Comparison of ENCODE assay signal across 8 cellular contexts in genomic region chr7:131327049-131327625, GRCh38. TPM values are rescaled to one million over a fixed set of nuclear protein-coding genes. Genes with fewer than 3 reads are reported as not detected.
DNase-seq lines count a peak whose midpoint lies in the region; ATAC-seq and TF ChIP-seq lines count a peak whose summit lies in the region.

No MANE protein-coding gene starts in this region.

- H3K79me2 ChIP-seq in hepatocyte: peaks cover 49% of the 10 kb centered on the region

- peak overlapping the region; percentile 99 for H3K27ac Mint-ChIP-seq in activated T-cell treated with anti-CD3 and anti-CD28 coated beads, Interleukin-2, amount 50 U/mL, for 24 hours

- TF ChIP-seq CTCF in ascending aorta (IDR thresholded peaks at IDR 0.05) (no peak), hepatocyte (IDR thresholded peaks at IDR 0.05; ENCODE audit: poor library complexity) (no peak), psoas muscle (IDR thresholded peaks at IDR 0.05) (no peak)

- H3K36me3 ChIP-seq in HAP-1 (replicated peaks): peaks cover 4% of the 10 kb centered on the region; the same call in 1 of the 2 replicates
- H3K36me3 ChIP-seq in ascending aorta: no peaks in the 10 kb centered on the region
- no peaks in the 10 kb centered on the region for H3K36me3 ChIP-seq in hepatocyte (replicated peaks; ENCODE audit: insufficient read depth, low read depth)
- peaks cover 0 to 11% of the 10 kb centered on the region in 2 donors for H3K36me3 ChIP-seq in psoas muscle (ENCODE audit: insufficient read depth in 1 of 2, low read depth in 1 of 2)

- H2AFZ ChIP-seq in hepatocyte: peak overlapping the region; percentile 89

- peaks cover 66% of the 10 kb centered on the region for H3K4me1 Mint-ChIP-seq in activated T-cell treated with anti-CD3 and anti-CD28 coated beads, Interleukin-2, amount 50 U/mL, for 24 hours (ENCODE audit: low read depth)

- intact Hi-C loops in ascending aorta (cut with DNase I): loop anchor here (2.0 to 10.0 kb wide), 3 partner anchors 90 to 432 kb away; no protein-coding TSS in a partner anchor
- intact Hi-C loops in psoas muscle (cut with DNase I): loop anchor here in 1 of 2 donors (5.0 kb wide), 2 partner anchors 95 to 250 kb away; no protein-coding TSS in a partner anchor

- H3K27ac ChIP-seq in ascending aorta (peak overlapping the region; percentile 95 to 97), hepatocyte (peak overlapping the region; percentile 99), psoas muscle (peak overlapping the region; percentile 99)

- in situ Hi-C loops in HAP-1 (cut with MboI; ENCODE audit: low sequenced_read_pairs): no loop called here

- H3K4me1 ChIP-seq in HAP-1: peaks cover 11% of the 10 kb centered on the region
- peaks cover 0 to 10% of the 10 kb centered on the region in 2 donors for H3K4me1 ChIP-seq in ascending aorta
- H3K4me1 ChIP-seq in hepatocyte (ENCODE audit: insufficient read depth): peaks cover 18% of the 10 kb centered on the region
- peaks cover 29% of the 10 kb centered on the region for H3K4me1 ChIP-seq in psoas muscle

- peaks cover 18% of the 10 kb centered on the region for H3K36me3 Mint-ChIP-seq in activated T-cell treated with anti-CD3 and anti-CD28 coated beads, Interleukin-2, amount 50 U/mL, for 24 hours (ENCODE audit: low read depth)

- peak overlapping the region; percentile 78 for H3K4me2 ChIP-seq in hepatocyte

- no peak for DNase-seq in activated T-cell treated with anti-CD3 and anti-CD28 coated beads, Interleukin-2, amount 50 U/mL, for 24 hours
- DNase-seq in activated T-cell treated with anti-CD3 and anti-CD28 coated beads, Interleukin-2, amount 50 U/mL, for 1 hour: no peak
- DNase-seq in HAP-1 (ENCODE audit: low spot score in 2 of 2): peak; percentile 43 to 46
- DNase-seq in NCI-H2227 treated with DMSO at 0.1 percent for 48 hours (lab: John Stamatoyannopoulos, UW): peak; percentile 83
- DNase-seq in ascending aorta (ENCODE audit: low spot score in 2 of 2): peak in 1 of 2 donors; percentile 19
- peak; percentile 67 for DNase-seq in hepatocyte (ENCODE audit: low spot score)
- DNase-seq in psoas muscle: no peak
- no peak for DNase-seq in GM19240 (ENCODE audit: insufficient read length, low spot score)

- 4% methylated on average over 14 of the region's 14 CpGs for WGBS in hepatocyte (ENCODE audit: low lambda C conversion rate, missing lambda C conversion rate)
- 1% methylated on average over 14 of the region's 14 CpGs for WGBS in psoas muscle, 3 donors

- no peaks in the 10 kb centered on the region for H3K27me3 ChIP-seq in HAP-1 (ENCODE audit: low read depth)
- H3K27me3 ChIP-seq in ascending aorta: no peaks in the 10 kb centered on the region
- no peaks in the 10 kb centered on the region for H3K27me3 ChIP-seq in hepatocyte
- H3K27me3 ChIP-seq in psoas muscle (ENCODE audit: insufficient read depth in 3 of 3, low read length in 2 of 3): no peaks in the 10 kb centered on the region

- no peaks in the 10 kb centered on the region for H3K9me2 ChIP-seq in hepatocyte (replicated peaks; ENCODE audit: insufficient read depth)

- H3K4me3 ChIP-seq in HAP-1: peak overlapping the region; percentile 95
- peak overlapping the region; percentile 72 to 93 for H3K4me3 ChIP-seq in ascending aorta
- peak overlapping the region; percentile 69 for H3K4me3 ChIP-seq in hepatocyte
- H3K4me3 ChIP-seq in psoas muscle: peak overlapping the region; percentile 99

- ATAC-seq in psoas muscle: peak; percentile 23 to 36 (median 26)

- H3K27me3 Mint-ChIP-seq in activated T-cell treated with anti-CD3 and anti-CD28 coated beads, Interleukin-2, amount 50 U/mL, for 24 hours: no peaks in the 10 kb centered on the region

- H4K20me1 ChIP-seq in hepatocyte (ENCODE audit: insufficient read depth, poor library complexity, severe bottlenecking): peaks cover 29% of the 10 kb centered on the region

- peak overlapping the region; percentile 99 for H3K4me3 Mint-ChIP-seq in activated T-cell treated with anti-CD3 and anti-CD28 coated beads, Interleukin-2, amount 50 U/mL, for 24 hours

- no peaks in the 10 kb centered on the region for H3K9me3 ChIP-seq in HAP-1
- H3K9me3 ChIP-seq in ascending aorta: no peaks in the 10 kb centered on the region
- H3K9me3 ChIP-seq in hepatocyte (ENCODE audit: low read depth): no peaks in the 10 kb centered on the region
- no peaks in the 10 kb centered on the region for H3K9me3 ChIP-seq in psoas muscle

- no peaks in the 10 kb centered on the region for H3K9me3 Mint-ChIP-seq in activated T-cell treated with anti-CD3 and anti-CD28 coated beads, Interleukin-2, amount 50 U/mL, for 24 hours

RNA-seq across cellular contexts. Expression of gene MKLN1, which starts 0.5 kb away (rescaled TPM):
- total RNA-seq in ascending aorta (18.0 TPM), hepatocyte (59.3 and 70.5 TPM in 2 replicates), psoas muscle (10 to 100 TPM; 34.9 to 49.3 (median 45.3) TPM)
- polyA plus RNA-seq in hepatocyte (33.8 and 39.8 TPM in 2 replicates), psoas muscle (10 to 100 TPM; 14.7 to 70.8 (median 18.4) TPM)

Comparison
In these comparisons a context has a peak if more than half of its experiments do, and no peak if none do; other contexts are left out.
1. DNase-seq: peak in HAP-1 (2 of 2), NCI-H2227 treated with DMSO at 0.1 percent for 48 hours (single experiment) and hepatocyte (single experiment); none in activated T-cell treated with anti-CD3 and anti-CD28 coated beads, Interleukin-2, amount 50 U/mL, for 24 hours (single experiment), activated T-cell treated with anti-CD3 and anti-CD28 coated beads, Interleukin-2, amount 50 U/mL, for 1 hour (single experiment), psoas muscle (0 of 2) and GM19240 (single experiment).
2. Peak in every context shown above with its lines, with median percentiles within 50 percentile points of each other: H3K4me3 ChIP-seq and H3K27ac ChIP-seq.